Comparison of ENCODE assay signal across 10 cellular contexts in genomic region chr3:10366681-10367101, GRCh38. TPM values are rescaled to one million over a fixed set of nuclear protein-coding genes. Genes with fewer than 3 reads are reported as not detected.
DNase-seq lines count a peak whose midpoint lies in the region; ATAC-seq and TF ChIP-seq lines count a peak whose summit lies in the region.
"Had no signal": no experiment of that assay in that cellular context is flagged by ENCODE, and none has a peak within 500 bp of the region (broad histone marks: within the 10 kb centered on the region; RNA-seq: fewer than 3 reads in every experiment).

No MANE protein-coding gene starts in this region.

- peaks cover 0 to 7% (median 0%) of the 10 kb centered on the region in 8 donors for H3K9me3 ChIP-seq in spleen

- H3K4me1 ChIP-seq in spleen: no peaks in the 10 kb centered on the region

- ATAC-seq in HG03469 (IDR thresholded peaks at IDR 0.05; ENCODE audit: unreplicated experiment) (no peak), HG02870 (IDR thresholded peaks at IDR 0.05; ENCODE audit: unreplicated experiment) (no peak)

- peaks cover 9% of the 10 kb centered on the region for H3K4me1 Mint-ChIP-seq in T-helper 2 cell treated with Interferon-gamma antibody and Interleukin-4, amounts not matched to agents 5 μg/mL and 100 μg/mL, for 36 hours (ENCODE audit: low read depth)

- WGBS in spleen, 5 donors: 55 to 72% (median 63%) methylated on average over 7 of the region's 7 CpGs

- DNase-seq in HFF-Myc (ENCODE audit: extremely low read depth, low read depth) (peak; percentile 86), fibroblast of gingiva (ENCODE audit: low read depth) (peak; percentile 93), D341Med (ENCODE audit: low spot score) (no peak), spleen (no peak)
- peak; percentile 69 for DNase-seq in T-helper 2 cell treated with Interferon-gamma antibody and Interleukin-4, amounts not matched to agents 5 μg/mL and 100 μg/mL, for 36 hours (ENCODE audit: low spot score)
- peak; percentile 39 for DNase-seq in stimulated activated CD4-positive, alpha-beta T cell treated with anti-CD3 and anti-CD28 coated beads, Interleukin-4, amount 100 ng/mL, for 1 hour
- DNase-seq: activated B cell treated with CpG ODN at 0.5 μM for 24 hours had no signal

- no peaks in the 10 kb centered on the region for H3K27me3 Mint-ChIP-seq in T-helper 2 cell treated with Interferon-gamma antibody and Interleukin-4, amounts not matched to agents 5 μg/mL and 100 μg/mL, for 36 hours (ENCODE audit: low read depth)
- H3K27me3 Mint-ChIP-seq: activated B cell treated with CpG ODN at 0.5 μM for 24 hours had no signal

- no peak for TF ChIP-seq CTCF in HFF-Myc (IDR thresholded peaks at IDR 0.05; ENCODE audit: low read depth, low read length, missing control alignments)
- no peak for TF ChIP-seq CTCF in spleen (IDR thresholded peaks at IDR 0.05 in 8 of 11, conservative IDR thresholded peaks at IDR 0.05 in 3 of 11)

- H3K36me3 Mint-ChIP-seq in T-helper 2 cell treated with Interferon-gamma antibody and Interleukin-4, amounts not matched to agents 5 μg/mL and 100 μg/mL, for 36 hours (ENCODE audit: low read depth): no peaks in the 10 kb centered on the region
- H3K36me3 Mint-ChIP-seq: natural killer cell treated with Interleukin-12 subunit alpha and Interleukin-12 subunit beta and Interleukin-15 and Interleukin-18, amount 100 ng/mL, for 72 hours had no signal

- no peak for TF ChIP-seq POLR2A in spleen (IDR thresholded peaks at IDR 0.05)

- H3K27ac Mint-ChIP-seq in T-helper 2 cell treated with Interferon-gamma antibody and Interleukin-4, amounts not matched to agents 5 μg/mL and 100 μg/mL, for 36 hours: no peak overlapping the region
- H3K27ac Mint-ChIP-seq: activated B cell treated with CpG ODN at 0.5 μM for 24 hours; natural killer cell treated with Interleukin-12 subunit alpha and Interleukin-12 subunit beta and Interleukin-15 and Interleukin-18, amount 100 ng/mL, for 72 hours had no signal

- intact Hi-C loops in spleen (cut with DNase I; ENCODE audit: low total_unique reads): no loop called here

- peaks cover 0 to 14% (median 0%) of the 10 kb centered on the region in 7 donors for H3K27me3 ChIP-seq in spleen (replicated peaks in 1 of 7)

- no peaks in the 10 kb centered on the region for H3K36me3 ChIP-seq in spleen

- no peak overlapping the region for H3K4me3 Mint-ChIP-seq in T-helper 2 cell treated with Interferon-gamma antibody and Interleukin-4, amounts not matched to agents 5 μg/mL and 100 μg/mL, for 36 hours
- H3K4me3 Mint-ChIP-seq: activated B cell treated with CpG ODN at 0.5 μM for 24 hours; natural killer cell treated with Interleukin-12 subunit alpha and Interleukin-12 subunit beta and Interleukin-15 and Interleukin-18, amount 100 ng/mL, for 72 hours had no signal

- no peaks in the 10 kb centered on the region for H3K9me3 Mint-ChIP-seq in T-helper 2 cell treated with Interferon-gamma antibody and Interleukin-4, amounts not matched to agents 5 μg/mL and 100 μg/mL, for 36 hours
- H3K9me3 Mint-ChIP-seq: natural killer cell treated with Interleukin-12 subunit alpha and Interleukin-12 subunit beta and Interleukin-15 and Interleukin-18, amount 100 ng/mL, for 72 hours had no signal

- H3K4me3 ChIP-seq in HFF-Myc (replicated peaks; ENCODE audit: low read depth, low read length) (no peak overlapping the region), spleen (no peak overlapping the region)

- no peak overlapping the region for H3K27ac ChIP-seq in spleen

RNA-seq across cellular contexts. Expression of gene SEC13, which starts 45.8 kb away (rescaled TPM):
- 100 to 1,000 TPM in 1 of 7 donors, 10 to 100 TPM in 6; 61.6 to 115 (median 71.2) TPM for total RNA-seq in spleen
- 10 to 100 TPM; 52.1 to 78.7 (median 68.0) TPM for polyA plus RNA-seq in spleen

Comparison
In these comparisons a context has a peak if more than half of its experiments do, and no peak if none do; other contexts are left out.
1. DNase-seq: peak in HFF-Myc (single experiment), T-helper 2 cell treated with Interferon-gamma antibody and Interleukin-4, amounts not matched to agents 5 μg/mL and 100 μg/mL, for 36 hours (single experiment), fibroblast of gingiva (single experiment) and stimulated activated CD4-positive, alpha-beta T cell treated with anti-CD3 and anti-CD28 coated beads, Interleukin-4, amount 100 ng/mL, for 1 hour (single experiment); none in D341Med (single experiment) and spleen (single experiment).